Comparison of ENCODE assay signal across 9 cellular contexts in genomic region chr20:47786763-47787107, GRCh38. TPM values are rescaled to one million over a fixed set of nuclear protein-coding genes. Genes with fewer than 3 reads are reported as not detected.
DNase-seq lines count a peak whose midpoint lies in the region; ATAC-seq and TF ChIP-seq lines count a peak whose summit lies in the region.
"Had no signal": no experiment of that assay in that cellular context is flagged by ENCODE, and none has a peak within 500 bp of the region (broad histone marks: within the 10 kb centered on the region; RNA-seq: fewer than 3 reads in every experiment).

No MANE protein-coding gene starts in this region.

- in situ Hi-C loops in GM23248 (cut with MboI), result loop anchor here (10.0 kb wide), 2 partner anchors 508 to 828 kb away; no protein-coding TSS in a partner anchor

- TF ChIP-seq POLR2A in sigmoid colon (IDR thresholded peaks at IDR 0.05), result no peak

- H3K27me3 ChIP-seq in GM23248 (replicated peaks; ENCODE audit: insufficient read depth), result peaks cover 53% of the 10 kb centered on the region
- no peaks in the 10 kb centered on the region for H3K27me3 ChIP-seq in sigmoid colon

- H4K20me1 ChIP-seq in GM23248 (ENCODE audit: insufficient read depth), result no peaks in the 10 kb centered on the region

- 4 to 5% methylated on average over 6 of the region's 6 CpGs for WGBS in GM23248 (ENCODE audit: low coverage in 1 of 2, low lambda C conversion rate in 2 of 2, missing lambda C conversion rate in 2 of 2), 2 experiments
- 2 to 14% methylated on average over 6 of the region's 6 CpGs for WGBS in sigmoid colon, 2 donors

- peak; percentile 52 for TF ChIP-seq CTCF in VCaP (conservative IDR thresholded peaks at IDR 0.05)
- TF ChIP-seq CTCF in sigmoid colon (IDR thresholded peaks at IDR 0.05), result no peak

- ATAC-seq in left ventricle myocardium superior, result peak; percentile 6
- ATAC-seq in GM21723 (IDR thresholded peaks at IDR 0.05; ENCODE audit: unreplicated experiment), result no peak

- no peaks in the 10 kb centered on the region for H3K79me2 ChIP-seq in GM23248 (ENCODE audit: insufficient read depth)

- peaks cover 10% of the 10 kb centered on the region for H3K4me1 ChIP-seq in GM23248 (ENCODE audit: insufficient read depth)
- peaks cover 0 to 72% (median 57%) of the 10 kb centered on the region in 4 donors for H3K4me1 ChIP-seq in sigmoid colon

- H3K4me2 ChIP-seq in GM23248 (ENCODE audit: unreplicated experiment), result peak overlapping the region; percentile 88

- intact Hi-C loops in left ventricle myocardium superior (cut with micrococcal nuclease) (no loop called here), sigmoid colon (cut with DNase I) (loop anchor here (1.0 to 5.0 kb wide), 5 partner anchors 71 to 834 kb away; no protein-coding TSS in a partner anchor)

- no peak overlapping the region for H3K27ac ChIP-seq in GM23248
- H3K27ac ChIP-seq in VCaP, result no peak overlapping the region
- peak overlapping the region; percentile 82 to 93 (median 86) for H3K27ac ChIP-seq in sigmoid colon

- H3K4me3 ChIP-seq in GM23248 (peak overlapping the region; percentile 75), sigmoid colon (peak overlapping the region in 3 of 4 donors; percentile 66 to 81 (median 78))

- no peak for TF ChIP-seq EP300 in sigmoid colon (IDR thresholded peaks at IDR 0.05)

- no peak overlapping the region for H3K9ac ChIP-seq in GM23248

- no peak for DNase-seq in GM23248
- DNase-seq in left ventricle myocardium superior, result no peak
- no peak for DNase-seq in sigmoid colon
- DNase-seq in mucosa of gallbladder (ENCODE audit: low spot score), result no peak
- no peak for DNase-seq in foreskin melanocyte
- DNase-seq in stimulated activated naive CD4-positive, alpha-beta T cell (lab: John Stamatoyannopoulos, UW), result no peak

- H3K9me3 ChIP-seq in GM23248 (ENCODE audit: low read depth), result no peaks in the 10 kb centered on the region
- no peaks in the 10 kb centered on the region for H3K9me3 ChIP-seq in sigmoid colon
- H3K9me3 ChIP-seq: left lung had no signal

- H2AFZ ChIP-seq in GM23248, result peak overlapping the region; percentile 82

- H3K36me3 ChIP-seq in GM23248 (ENCODE audit: low read depth) (no peaks in the 10 kb centered on the region), sigmoid colon (no peaks in the 10 kb centered on the region)
- H3K36me3 ChIP-seq: left lung had no signal

- H3K9me2 ChIP-seq in GM23248 (ENCODE audit: insufficient read depth), result no peaks in the 10 kb centered on the region

- H3F3A ChIP-seq in GM23248 (ENCODE audit: insufficient read depth), result peaks cover 15% of the 10 kb centered on the region

RNA-seq across cellular contexts. Expression of gene SULF2, which starts 1.5 kb away (rescaled TPM):
- total RNA-seq in GM23248 (2014; rRNA removed; shearing (Covaris generic)), result 5.6 and 10.5 TPM in 2 replicates
- 1.1 and 2.0 TPM in 2 replicates for polyA plus RNA-seq in GM23248 (2016; fragmentation: Nextera tagmentation; extraction: Ambion mirVana)
- total RNA-seq in left ventricle myocardium superior, result 35.1 TPM
- 10 to 100 TPM; 14.6 to 63.4 (median 35.7) TPM for total RNA-seq in sigmoid colon
- polyA plus RNA-seq in sigmoid colon, result 10 to 100 TPM; 18.0 to 70.1 (median 22.2) TPM
- total RNA-seq in mucosa of gallbladder, result 74.8 TPM

Comparison
In these comparisons a context has a peak if more than half of its experiments do, and no peak if none do; other contexts are left out.
1. H3K27ac ChIP-seq: peak in sigmoid colon (4 of 4); none in GM23248 (single experiment) and VCaP (single experiment).